In the genomic region with DNA sequence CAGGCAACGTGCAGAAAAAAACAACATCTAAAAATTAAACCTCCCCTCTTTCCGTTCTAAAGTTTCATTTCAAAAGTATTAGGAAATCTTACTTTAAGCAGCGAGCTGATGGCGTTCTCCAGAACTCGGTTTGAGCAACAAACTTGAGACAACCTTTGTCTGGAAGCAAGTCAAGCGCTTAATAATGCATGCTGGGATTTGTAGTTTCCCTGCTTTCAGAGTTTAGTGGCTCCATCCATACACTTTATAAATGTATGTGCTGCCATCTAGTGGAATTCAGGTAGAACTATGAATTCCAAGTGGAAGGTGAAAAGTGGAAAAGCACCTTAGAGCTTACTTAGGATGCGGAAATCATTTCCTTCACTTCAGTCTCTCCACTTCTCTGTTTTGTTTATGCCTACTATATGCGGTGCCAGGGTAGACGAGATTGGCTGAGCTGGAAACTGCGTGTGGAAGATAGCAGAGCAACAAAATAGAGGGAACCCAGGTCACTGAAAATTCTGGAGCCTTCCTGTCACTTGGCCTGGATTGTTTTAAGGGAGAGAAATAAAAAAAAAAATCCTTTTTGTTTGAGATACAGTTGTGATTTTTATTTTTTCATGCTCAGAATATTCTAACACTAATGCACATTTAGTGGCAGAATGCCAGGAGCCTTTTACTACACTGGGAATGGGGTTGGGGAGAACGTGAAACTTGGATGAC, we compare ENCODE assay signal across 8 cellular contexts. TPM values are rescaled to one million over a fixed set of nuclear protein-coding genes. Genes with fewer than 3 reads are reported as not detected.
A peak's percentile ranks its signal among the peaks of the same experiment; 100 is the strongest.
DNase-seq lines count a peak whose midpoint lies in the region; TF ChIP-seq lines count a peak whose summit lies in the region.

A gene (minus strand): TSS at position 144 of the 702 bp plus-strand sequence. CDS start 3,580 bp downstream, outside the sequence.

- no peaks in the 10 kb centered on the region for H4K20me1 ChIP-seq in neural progenitor cell (ENCODE audit: low read depth)

- TF ChIP-seq CTCF in GM12864 (IDR thresholded peaks at IDR 0.05; ENCODE audit: low read depth, low read length, missing control alignments) = peak; percentile 62
- TF ChIP-seq CTCF in neural progenitor cell (IDR thresholded peaks at IDR 0.05) = peak; percentile 84

- peak within 1 kb of the TSS; percentile 26; the same call in 1 of the 2 replicates for H3K4me3 ChIP-seq in GM12864 (ENCODE audit: low read depth, low read length)
- peak within 1 kb of the TSS; percentile 33 for H3K4me3 ChIP-seq in H7 (ENCODE audit: insufficient read depth, low read depth, low read length)
- peak within 1 kb of the TSS; percentile 77 for H3K4me3 ChIP-seq in neural progenitor cell

- no peaks in the 10 kb centered on the region for H3K9me3 ChIP-seq in neural progenitor cell (ENCODE audit: low read depth)

- H3K9me3 Mint-ChIP-seq in activated naive CD8-positive, alpha-beta T cell (ENCODE audit: low read depth) = no peaks in the 10 kb centered on the region
- H3K9me3 Mint-ChIP-seq in neural progenitor cell = no peaks in the 10 kb centered on the region

- peak within 1 kb of the TSS; percentile 95 for H3K27ac Mint-ChIP-seq in activated naive CD8-positive, alpha-beta T cell
- peak within 1 kb of the TSS; percentile 89 for H3K27ac Mint-ChIP-seq in neural progenitor cell

- no peaks in the 10 kb centered on the region for H3K27me3 ChIP-seq in H7 (ENCODE audit: control insufficient read depth, insufficient read depth, low read length)
- H3K27me3 ChIP-seq in neural progenitor cell = no peaks in the 10 kb centered on the region

- no peaks in the 10 kb centered on the region for H3K36me3 ChIP-seq in H7 (replicated peaks; ENCODE audit: control insufficient read depth, insufficient read depth, low read length)
- no peaks in the 10 kb centered on the region for H3K36me3 ChIP-seq in neural progenitor cell

- peaks cover 2% of the 10 kb centered on the region for H3K36me3 Mint-ChIP-seq in activated naive CD8-positive, alpha-beta T cell
- peaks cover 5% of the 10 kb centered on the region for H3K36me3 Mint-ChIP-seq in neural progenitor cell

- peak within 1 kb of the TSS; percentile 92 for H2AFZ ChIP-seq in neural progenitor cell (replicated peaks)

- H3K79me2 ChIP-seq in neural progenitor cell (ENCODE audit: low read depth) = no peaks in the 10 kb centered on the region

- H3F3A ChIP-seq in neural progenitor cell (ENCODE audit: low read depth) = peaks cover 5% of the 10 kb centered on the region

- peak within 1 kb of the TSS; percentile 95 for H3K4me3 Mint-ChIP-seq in activated naive CD8-positive, alpha-beta T cell
- H3K4me3 Mint-ChIP-seq in neural progenitor cell = peak within 1 kb of the TSS; percentile 92

- H3K4me1 ChIP-seq in neural progenitor cell = peaks cover 14% of the 10 kb centered on the region

- peak within 1 kb of the TSS; percentile 54 for H3K9ac ChIP-seq in neural progenitor cell

- H3K27me3 Mint-ChIP-seq in activated naive CD8-positive, alpha-beta T cell = no peaks in the 10 kb centered on the region
- peaks cover 4% of the 10 kb centered on the region for H3K27me3 Mint-ChIP-seq in neural progenitor cell (ENCODE audit: insufficient read depth, low read depth)

- DNase-seq in GM12864 (ENCODE audit: low read depth) = peak; percentile 80
- DNase-seq in H7 = peak; percentile 21
- peak; percentile 97 to 98 for DNase-seq in Kasumi-1 (lab: John Stamatoyannopoulos, UW)
- DNase-seq in RPMI8226 = peak; percentile 78
- DNase-seq in globus pallidus (ENCODE audit: low spot score) = peak; percentile 91
- peak; percentile 92 for DNase-seq in neural progenitor cell (ENCODE audit: low spot score)
- no peak for DNase-seq in OCI-M2 (lab: John Stamatoyannopoulos, UW; ENCODE audit: unreplicated experiment)

- peaks cover 34% of the 10 kb centered on the region for H3K4me1 Mint-ChIP-seq in activated naive CD8-positive, alpha-beta T cell (ENCODE audit: low read depth)
- peaks cover 24% of the 10 kb centered on the region for H3K4me1 Mint-ChIP-seq in neural progenitor cell

- H3K4me2 ChIP-seq in neural progenitor cell = peak within 1 kb of the TSS; percentile 87

- no peak within 1 kb of the TSS for H3K27ac ChIP-seq in neural progenitor cell

RNA-seq across cellular contexts. Expression of the gene that starts here (rescaled TPM):
- total RNA-seq in H7 (2014; rRNA removed; shearing (Covaris generic)) = 39.0 and 54.9 TPM in 2 replicates
- 80.5 and 95.3 TPM in 2 replicates for total RNA-seq in neural progenitor cell (ENCODE audit: low replicate concordance)

Comparison
In these comparisons a context has a peak if more than half of its experiments do, and no peak if none do; other contexts are left out.
1. H3K4me3 ChIP-seq: peak in every context shown above with its lines; median percentile 77 in neural progenitor cell; 33 in H7; 26 in GM12864.